Comparison of ENCODE assay signal across 32 cellular contexts in genomic region chr9:134683714-134684374, GRCh38. TPM values are rescaled to one million over a fixed set of nuclear protein-coding genes. Genes with fewer than 3 reads are reported as not detected.
DNase-seq lines count a peak whose midpoint lies in the region; ATAC-seq, FAIRE-seq and TF ChIP-seq lines count a peak whose summit lies in the region.
"Had no signal": no experiment of that assay in that cellular context is flagged by ENCODE, and none has a peak within 500 bp of the region (broad histone marks: within the 10 kb centered on the region; RNA-seq: fewer than 3 reads in every experiment).

No MANE protein-coding gene starts in this region.

- H2AFZ ChIP-seq in smooth muscle cell (ENCODE audit: low read depth): no peak overlapping the region

- H3K27me3 Mint-ChIP-seq in chondrocyte (ENCODE audit: low read depth) (no peaks in the 10 kb centered on the region), endodermal cell (ENCODE audit: insufficient read depth) (no peaks in the 10 kb centered on the region)
- H3K27me3 Mint-ChIP-seq: activated naive CD4-positive, alpha-beta T cell treated with anti-CD3 and anti-CD28 coated beads, Interleukin-2, amount 10 ng/mL, durations not matched to agents 7 days and 5 days; activated T-helper 17 cell treated with anti-CD3 and anti-CD28 coated beads, Interleukin-2, amount 50 U/mL, for 72 hours; brain; progenitor cell of endocrine pancreas had no signal

- H3K27me3 ChIP-seq in BJ (ENCODE audit: control insufficient read depth, insufficient read depth, low read length): no peaks in the 10 kb centered on the region
- H3K27me3 ChIP-seq in smooth muscle cell (ENCODE audit: low read depth): no peaks in the 10 kb centered on the region
- no peaks in the 10 kb centered on the region for H3K27me3 ChIP-seq in endodermal cell (ENCODE audit: control insufficient read depth, insufficient read depth, low read length, poor library complexity, severe bottlenecking)
- H3K27me3 ChIP-seq: adrenal gland, BE2C, heart left ventricle, SJSA1, testis, uterus had no signal

- H3F3A ChIP-seq in smooth muscle cell (ENCODE audit: low read depth): peaks cover 84% of the 10 kb centered on the region

- WGBS in smooth muscle cell (ENCODE audit: low lambda C conversion rate): 87% methylated on average over 22 of the region's 22 CpGs
- 95 to 96% methylated on average over 13 to 22 of the region's 22 CpGs for WGBS in endodermal cell (ENCODE audit: insufficient coverage in 1 of 2, insufficient read length in 1 of 2), 2 experiments

- no peaks in the 10 kb centered on the region for H3K9me3 ChIP-seq in kidney (ENCODE audit: control insufficient read depth in 1 of 2, low read length in 2 of 2)
- no peaks in the 10 kb centered on the region for H3K9me3 ChIP-seq in smooth muscle cell (replicated peaks; ENCODE audit: low read depth)
- H3K9me3 ChIP-seq in endodermal cell (ENCODE audit: control insufficient read depth, low read length): no peaks in the 10 kb centered on the region
- H3K9me3 ChIP-seq: A549, adrenal gland, BE2C, heart left ventricle, SJSA1, testis, uterus had no signal

- intact Hi-C loops in kidney (cut with DNase I): no loop called here

- no peak for ATAC-seq in HG02973 (IDR thresholded peaks at IDR 0.05; ENCODE audit: unreplicated experiment)
- ATAC-seq: A549; activated CD8-positive, alpha-beta T cell treated with anti-CD3 and anti-CD28 coated beads, Interleukin-2, amount 10 ng/mL, durations not matched to agents 7 days and 5 days; activated T-helper 17 cell treated with anti-CD3 and anti-CD28 coated beads, Interleukin-2, amount 50 U/mL, for 72 hours; HCT116; heart left ventricle had no signal

- H3K4me3 Mint-ChIP-seq in chondrocyte (ENCODE audit: unreplicated experiment) (no peak overlapping the region), endodermal cell (no peak overlapping the region)
- H3K4me3 Mint-ChIP-seq: activated CD8-positive, alpha-beta T cell treated with anti-CD3 and anti-CD28 coated beads, Interleukin-2, amount 10 ng/mL, durations not matched to agents 7 days and 5 days; activated naive CD4-positive, alpha-beta T cell treated with anti-CD3 and anti-CD28 coated beads, Interleukin-2, amount 10 ng/mL, durations not matched to agents 7 days and 5 days; activated T-helper 17 cell treated with anti-CD3 and anti-CD28 coated beads, Interleukin-2, amount 50 U/mL, for 72 hours; brain; mesothelial cell of epicardium had no signal

- TF ChIP-seq CTCF in BJ (IDR thresholded peaks at IDR 0.05; ENCODE audit: insufficient read depth, low read depth, low read length) (peak; percentile 23; the same call in 1 of the 2 replicates), chondrocyte (IDR thresholded peaks at IDR 0.05) (no peak), kidney (IDR thresholded peaks at IDR 0.05; ENCODE audit: borderline replicate concordance, extremely low read depth, insufficient read depth) (no peak), smooth muscle cell (IDR thresholded peaks at IDR 0.05; ENCODE audit: borderline replicate concordance, insufficient read depth, poor library complexity, severe bottlenecking) (no peak), endodermal cell (conservative IDR thresholded peaks at IDR 0.05) (no peak)

- FAIRE-seq in kidney (lab: Jason Lieb, UNC) (no peak), H54 (lab: Jason Lieb, UNC) (no peak)
- FAIRE-seq: A549, G401.6, RCC 7860 had no signal

- H3K9ac ChIP-seq in kidney (ENCODE audit: low read length in 2 of 2) (no peak overlapping the region), smooth muscle cell (ENCODE audit: low read depth) (no peak overlapping the region), endodermal cell (ENCODE audit: extremely low read depth, low read length, poor library complexity, severe bottlenecking) (no peak overlapping the region)

- POLR2A ChIA-PET in BJ (lab: Charles Lee): no interaction called here

- peaks cover 100% of the 10 kb centered on the region for H4K20me1 ChIP-seq in smooth muscle cell (ENCODE audit: low read depth)

- peaks cover 98% of the 10 kb centered on the region for H3K79me2 ChIP-seq in smooth muscle cell (ENCODE audit: low read depth)

- H3K27ac ChIP-seq in kidney (ENCODE audit: low read depth in 2 of 2, low read length in 2 of 2) (no peak overlapping the region), smooth muscle cell (ENCODE audit: low read depth) (peak overlapping the region; percentile 78), endodermal cell (ENCODE audit: low read depth, low read length) (no peak overlapping the region)
- H3K27ac ChIP-seq: A549, adrenal gland, SJSA1, skin epidermis, testis, uterus had no signal

- DNase-seq in BJ (ENCODE audit: low read depth): no peak
- peak; percentile 85 for DNase-seq in chondrocyte (ENCODE audit: low spot score)
- peak; percentile 48 for DNase-seq in kidney
- DNase-seq in smooth muscle cell (lab: John Stamatoyannopoulos, UW; ENCODE audit: unreplicated experiment): no peak
- no peak for DNase-seq in endodermal cell
- no peak for DNase-seq in H54 (ENCODE audit: insufficient read length, low spot score)
- DNase-seq in ACHN: no peak
- DNase-seq: activated CD4-positive, alpha-beta T cell treated with anti-CD3 and anti-CD28 coated beads for 4 hours; activated CD8-positive, alpha-beta T cell treated with anti-CD3 and anti-CD28 coated beads, Interleukin-2, amount 10 ng/mL, durations not matched to agents 7 days and 5 days; activated naive CD4-positive, alpha-beta T cell treated with anti-CD3 and anti-CD28 coated beads, Interleukin-2, amount 10 ng/mL, durations not matched to agents 7 days and 5 days; adrenal gland; BE2C; islet precursor cell; NCI-H1048; NCI-H1694; stimulated activated CD4-positive, alpha-beta T cell treated with anti-CD3 and anti-CD28 coated beads, Interleukin-1b, Interleukin-23, amount 100 ng/mL, for 48 hours; stimulated activated naive CD4-positive, alpha-beta T cell treated with Interleukin-2 at 50 U/mL for 16 hours; T-helper 9 cell; testis; uterus had no signal

- CTCF ChIA-PET in BJ (lab: Yijun Ruan, JAX): interaction anchor here (0.8 kb wide), 1 partner anchor 134 kb away, joined by 3 read pairs; no protein-coding TSS in a partner anchor

- H3K27ac Mint-ChIP-seq in chondrocyte (ENCODE audit: unreplicated experiment) (peak overlapping the region; percentile 41), endodermal cell (no peak overlapping the region)
- H3K27ac Mint-ChIP-seq: activated CD8-positive, alpha-beta T cell treated with anti-CD3 and anti-CD28 coated beads, Interleukin-2, amount 10 ng/mL, durations not matched to agents 7 days and 5 days; activated naive CD4-positive, alpha-beta T cell treated with anti-CD3 and anti-CD28 coated beads, Interleukin-2, amount 10 ng/mL, durations not matched to agents 7 days and 5 days; activated T-helper 17 cell treated with anti-CD3 and anti-CD28 coated beads, Interleukin-2, amount 50 U/mL, for 72 hours; brain; mesothelial cell of epicardium; progenitor cell of endocrine pancreas had no signal

- H3K4me3 ChIP-seq in BJ (ENCODE audit: low read depth, low read length) (no peak overlapping the region), kidney (ENCODE audit: low read length in 2 of 2) (no peak overlapping the region), smooth muscle cell (no peak overlapping the region), endodermal cell (ENCODE audit: low read length) (no peak overlapping the region)
- H3K4me3 ChIP-seq: A549, adrenal gland, heart left ventricle, SJSA1, skin epidermis, testis, uterus had no signal

- peaks cover 4% of the 10 kb centered on the region for H3K36me3 Mint-ChIP-seq in chondrocyte (ENCODE audit: low read depth)
- no peaks in the 10 kb centered on the region for H3K36me3 Mint-ChIP-seq in endodermal cell (ENCODE audit: low read depth)
- H3K36me3 Mint-ChIP-seq: activated naive CD4-positive, alpha-beta T cell treated with anti-CD3 and anti-CD28 coated beads, Interleukin-2, amount 10 ng/mL, durations not matched to agents 7 days and 5 days; brain had no signal

- H3K4me2 ChIP-seq in smooth muscle cell: no peak overlapping the region
- H3K4me2 ChIP-seq: A549 had no signal

- TF ChIP-seq POLR2A in H54 (IDR thresholded peaks at IDR 0.05; ENCODE audit: low read depth, low read length): no peak

- H3K36me3 ChIP-seq in BJ (ENCODE audit: control insufficient read depth, insufficient read depth, low read length) (peaks cover 26% of the 10 kb centered on the region), kidney (ENCODE audit: control insufficient read depth in 1 of 2, insufficient read depth in 2 of 2, low read length in 2 of 2) (no peaks in the 10 kb centered on the region), smooth muscle cell (ENCODE audit: low read depth) (peaks cover 9% of the 10 kb centered on the region), endodermal cell (ENCODE audit: control insufficient read depth, insufficient read depth, low read length) (no peaks in the 10 kb centered on the region)
- H3K36me3 ChIP-seq: adrenal gland, BE2C, heart left ventricle, uterus had no signal

- in situ Hi-C loops in ACHN (cut with HindIII; ENCODE audit: low pct_ligation_motif_present, low pct_unique_long_range_greater_than_20kb, low sequenced_read_pairs): no loop called here

- H3K4me1 ChIP-seq in kidney (ENCODE audit: control insufficient read depth in 1 of 2, insufficient read depth in 1 of 2, low read depth in 1 of 2, low read length in 2 of 2) (peaks cover 0 to 5% of the 10 kb centered on the region in 2 donors), smooth muscle cell (ENCODE audit: low read depth) (peaks cover 5% of the 10 kb centered on the region), endodermal cell (ENCODE audit: control insufficient read depth, insufficient read depth, low read length) (no peaks in the 10 kb centered on the region)
- H3K4me1 ChIP-seq: adrenal gland, BE2C had no signal

- H3K9me3 Mint-ChIP-seq in chondrocyte (ENCODE audit: low read depth): no peaks in the 10 kb centered on the region
- no peaks in the 10 kb centered on the region for H3K9me3 Mint-ChIP-seq in endodermal cell
- H3K9me3 Mint-ChIP-seq: activated T-helper 17 cell treated with anti-CD3 and anti-CD28 coated beads, Interleukin-2, amount 50 U/mL, for 72 hours; mesothelial cell of epicardium had no signal

- peaks cover 3% of the 10 kb centered on the region for H3K4me1 Mint-ChIP-seq in chondrocyte (ENCODE audit: low read depth)
- peaks cover 2% of the 10 kb centered on the region for H3K4me1 Mint-ChIP-seq in endodermal cell
- H3K4me1 Mint-ChIP-seq: activated naive CD4-positive, alpha-beta T cell treated with anti-CD3 and anti-CD28 coated beads, Interleukin-2, amount 10 ng/mL, durations not matched to agents 7 days and 5 days; activated T-helper 17 cell treated with anti-CD3 and anti-CD28 coated beads, Interleukin-2, amount 50 U/mL, for 72 hours had no signal

RNA-seq across cellular contexts. Expression of gene COL5A1, which starts 42.2 kb away (rescaled TPM):
- 170 and 251 TPM in 2 replicates for polyA plus RNA-seq in BJ (2011; rRNA removed)
- 213 and 249 TPM in 2 replicates for polyA minus RNA-seq in BJ (2011; rRNA and poly(A)+ RNA removed)
- 2,235 to 2,410 TPM (median 2,315 TPM) in 3 replicates for total RNA-seq in chondrocyte
- total RNA-seq in kidney: 23.8 TPM
- polyA plus RNA-seq in kidney (ENCODE audit: insufficient read depth, low read depth, low replicate concordance): 2.4 TPM
- total RNA-seq in smooth muscle cell: 1,084 and 1,167 TPM in 2 replicates
- 1,100 and 1,443 TPM in 2 replicates for polyA plus RNA-seq in smooth muscle cell
- 10 to 100 TPM; 65.3 to 76.6 TPM for total RNA-seq in endodermal cell
- 47.5 TPM for polyA plus RNA-seq in endodermal cell (2013, experiment 1 of 2)
- 53.7 TPM for polyA plus RNA-seq in endodermal cell (2013, experiment 2 of 2)

Comparison
In these comparisons a context has a peak if more than half of its experiments do, and no peak if none do; other contexts are left out.
1. DNase-seq: peak in chondrocyte (single experiment) and kidney (single experiment); none in BJ (single experiment), smooth muscle cell (single experiment), endodermal cell (single experiment), H54 (single experiment) and ACHN (single experiment).
2. RNA of gene COL5A1, which starts 42.2 kb away (total RNA-seq): 2,235 to 2,410 TPM in chondrocyte and 1,084 to 1,167 TPM in smooth muscle cell; 65.3 to 76.6 TPM in endodermal cell and 23.8 TPM in kidney (single experiment); every median in the first group is over 10 times any median in the second.